In the genomic region with DNA sequence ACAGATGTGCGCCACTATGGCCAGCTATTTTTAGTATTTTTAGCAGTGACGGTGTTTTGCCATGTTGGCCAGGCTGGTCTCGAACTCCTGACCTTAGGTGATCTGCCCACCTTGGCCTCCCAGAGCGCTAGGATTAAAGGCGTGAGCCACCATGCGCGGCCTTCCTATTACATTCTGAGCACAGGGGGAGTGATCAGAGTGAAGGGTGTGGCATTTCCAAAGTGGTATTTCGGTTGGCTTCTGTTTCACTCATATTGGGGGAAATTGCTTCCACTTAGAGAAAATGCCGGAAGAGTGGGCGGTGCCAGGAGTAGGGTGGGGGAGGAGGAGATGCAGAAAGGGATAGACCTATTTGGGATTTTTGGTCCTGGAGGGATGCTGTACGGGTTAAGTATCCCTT, we compare ENCODE assay signal across 16 cellular contexts. TPM values are rescaled to one million over a fixed set of nuclear protein-coding genes. Genes with fewer than 3 reads are reported as not detected.
DNase-seq lines count a peak whose midpoint lies in the region; ATAC-seq and TF ChIP-seq lines count a peak whose summit lies in the region.
"Had no signal": no experiment of that assay in that cellular context is flagged by ENCODE, and none has a peak within 500 bp of the region (broad histone marks: within the 10 kb centered on the region; RNA-seq: fewer than 3 reads in every experiment).

No MANE protein-coding gene starts in this region.

- H3K4me2 ChIP-seq in MM.1S (ENCODE audit: low read depth, low read length): no peak overlapping the region

- DNase-seq in activated CD4-positive, alpha-beta T cell treated with anti-CD3 and anti-CD28 coated beads, Interleukin-2, amount 10 ng/mL, durations not matched to agents 7 days and 5 days: no peak
- DNase-seq in activated CD4-positive, alpha-beta T cell treated with anti-CD3 and anti-CD28 coated beads, Interleukin-2, amount 50 U/mL, for 4 hours: no peak
- DNase-seq in NOMO-1 (lab: John Stamatoyannopoulos, UW; ENCODE audit: unreplicated experiment in 2 of 2) (peak; percentile 43 to 71), left ventricle myocardium inferior (no peak), MM.1S (no peak), HT-29 (ENCODE audit: low spot score) (no peak)
- DNase-seq in activated naive CD8-positive, alpha-beta T cell treated with anti-CD3 and anti-CD28 coated beads for 36 hours: peak; percentile 29
- DNase-seq: ACHN, IMR-90, NCI-H1048, NCI-H2171 treated with DMSO at 0.1 percent for 48 hours, pancreas, Right ventricle myocardium superior, T-helper 9 cell had no signal

- H3K9me2 ChIP-seq in MM.1S (replicated peaks; ENCODE audit: insufficient read depth, low read length): no peaks in the 10 kb centered on the region

- H3K4me1 ChIP-seq in left ventricle myocardium inferior: peaks cover 19% of the 10 kb centered on the region
- no peaks in the 10 kb centered on the region for H3K4me1 ChIP-seq in MM.1S (ENCODE audit: low read length)

- POLR2A ChIA-PET in activated CD4-positive, alpha-beta T cell treated with anti-CD3 and anti-CD28 coated beads, Interleukin-2, amount 10 ng/mL, durations not matched to agents 7 days and 5 days (lab: Charles Lee): interaction anchor here (0.6 kb wide), 1 partner anchor 9 kb away, joined by 3 read pairs; no protein-coding TSS in a partner anchor

- H3K36me3 ChIP-seq in left ventricle myocardium inferior (no peaks in the 10 kb centered on the region), MM.1S (replicated peaks; ENCODE audit: insufficient read depth, low read length) (no peaks in the 10 kb centered on the region)
- H3K36me3 ChIP-seq: cardiac muscle cell, pancreas had no signal

- H3K79me2 ChIP-seq in MM.1S (ENCODE audit: low read length): no peaks in the 10 kb centered on the region

- peak overlapping the region; percentile 95 for H3K4me3 Mint-ChIP-seq in activated CD4-positive, alpha-beta T cell treated with anti-CD3 and anti-CD28 coated beads, Interleukin-2, amount 10 ng/mL, durations not matched to agents 7 days and 5 days
- peak overlapping the region; percentile 87 for H3K4me3 Mint-ChIP-seq in activated naive CD8-positive, alpha-beta T cell treated with anti-CD3 and anti-CD28 coated beads for 36 hours
- H3K4me3 Mint-ChIP-seq in stimulated activated memory B cell treated with anti-CD40 and anti-IgM and Interleukin-4, amounts not matched to agents 10 μg/mL and 1 μg/mL and 100 μg/mL, for 72 hours: peak overlapping the region; percentile 95

- H2AFZ ChIP-seq in MM.1S (ENCODE audit: low read length): no peak overlapping the region

- peak overlapping the region; percentile 78 for H3K27ac Mint-ChIP-seq in activated CD4-positive, alpha-beta T cell treated with anti-CD3 and anti-CD28 coated beads, Interleukin-2, amount 10 ng/mL, durations not matched to agents 7 days and 5 days
- peak overlapping the region; percentile 99 for H3K27ac Mint-ChIP-seq in activated naive CD8-positive, alpha-beta T cell treated with anti-CD3 and anti-CD28 coated beads for 36 hours
- H3K27ac Mint-ChIP-seq in stimulated activated memory B cell treated with anti-CD40 and anti-IgM and Interleukin-4, amounts not matched to agents 10 μg/mL and 1 μg/mL and 100 μg/mL, for 72 hours: peak overlapping the region; percentile 90

- no peak overlapping the region for H3K9ac ChIP-seq in MM.1S (ENCODE audit: low read length)

- no peak overlapping the region for H3K4me3 ChIP-seq in left ventricle myocardium inferior
- no peak overlapping the region for H3K4me3 ChIP-seq in MM.1S (ENCODE audit: low read length)
- H3K4me3 ChIP-seq: cardiac muscle cell, pancreas had no signal

- H3K4me1 Mint-ChIP-seq in activated CD4-positive, alpha-beta T cell treated with anti-CD3 and anti-CD28 coated beads, Interleukin-2, amount 10 ng/mL, durations not matched to agents 7 days and 5 days: peaks cover 74% of the 10 kb centered on the region
- H3K4me1 Mint-ChIP-seq in activated naive CD8-positive, alpha-beta T cell treated with anti-CD3 and anti-CD28 coated beads for 36 hours: peaks cover 74% of the 10 kb centered on the region
- peaks cover 84% of the 10 kb centered on the region for H3K4me1 Mint-ChIP-seq in stimulated activated memory B cell treated with anti-CD40 and anti-IgM and Interleukin-4, amounts not matched to agents 10 μg/mL and 1 μg/mL and 100 μg/mL, for 72 hours

- ATAC-seq in stimulated activated memory B cell treated with anti-CD40 and anti-IgM and Interleukin-4, amounts not matched to agents 10 μg/mL and 1 μg/mL and 100 μg/mL, for 72 hours: no peak
- ATAC-seq: pancreas had no signal

- H3K9me3 ChIP-seq in left ventricle myocardium inferior (replicated peaks) (no peaks in the 10 kb centered on the region), MM.1S (replicated peaks; ENCODE audit: insufficient read depth, low read length) (no peaks in the 10 kb centered on the region)
- H3K9me3 ChIP-seq: pancreas had no signal

- intact Hi-C loops in left ventricle myocardium inferior (cut with micrococcal nuclease): no loop called here

- no peak for TF ChIP-seq CTCF in left ventricle myocardium inferior (IDR thresholded peaks at IDR 0.05; ENCODE audit: borderline replicate concordance)
- TF ChIP-seq CTCF in MM.1S (IDR thresholded peaks at IDR 0.05; ENCODE audit: low read length): no peak

- CTCF ChIA-PET in activated CD4-positive, alpha-beta T cell treated with anti-CD3 and anti-CD28 coated beads, Interleukin-2, amount 10 ng/mL, durations not matched to agents 7 days and 5 days (lab: Charles Lee): interaction anchor here (1.1 to 11.4 kb wide), 5 partner anchors 11 to 35 kb away, joined by 3 to 81 read pairs (median 4); no protein-coding TSS in a partner anchor

- H3K27me3 Mint-ChIP-seq in activated CD4-positive, alpha-beta T cell treated with anti-CD3 and anti-CD28 coated beads, Interleukin-2, amount 10 ng/mL, durations not matched to agents 7 days and 5 days: no peaks in the 10 kb centered on the region
- H3K27me3 Mint-ChIP-seq in activated naive CD8-positive, alpha-beta T cell treated with anti-CD3 and anti-CD28 coated beads for 36 hours: no peaks in the 10 kb centered on the region
- H3K27me3 Mint-ChIP-seq in stimulated activated memory B cell treated with anti-CD40 and anti-IgM and Interleukin-4, amounts not matched to agents 10 μg/mL and 1 μg/mL and 100 μg/mL, for 72 hours: no peaks in the 10 kb centered on the region

- H3K27ac ChIP-seq in left ventricle myocardium inferior (replicated peaks): no peak overlapping the region
- no peak overlapping the region for H3K27ac ChIP-seq in MM.1S (ENCODE audit: low read length)
- H3K27ac ChIP-seq: cardiac muscle cell, pancreas had no signal

- H3K27me3 ChIP-seq in left ventricle myocardium inferior (ENCODE audit: low read depth) (peaks cover 62% of the 10 kb centered on the region), MM.1S (replicated peaks; ENCODE audit: insufficient read depth, low read length) (peaks cover 91% of the 10 kb centered on the region)

- no peaks in the 10 kb centered on the region for H3K9me3 Mint-ChIP-seq in activated CD4-positive, alpha-beta T cell treated with anti-CD3 and anti-CD28 coated beads, Interleukin-2, amount 10 ng/mL, durations not matched to agents 7 days and 5 days
- H3K9me3 Mint-ChIP-seq in activated naive CD8-positive, alpha-beta T cell treated with anti-CD3 and anti-CD28 coated beads for 36 hours: no peaks in the 10 kb centered on the region
- H3K9me3 Mint-ChIP-seq in stimulated activated memory B cell treated with anti-CD40 and anti-IgM and Interleukin-4, amounts not matched to agents 10 μg/mL and 1 μg/mL and 100 μg/mL, for 72 hours: no peaks in the 10 kb centered on the region

- no peaks in the 10 kb centered on the region for H4K20me1 ChIP-seq in MM.1S (ENCODE audit: insufficient read depth, low read length)

- peaks cover 61% of the 10 kb centered on the region for H3K36me3 Mint-ChIP-seq in activated CD4-positive, alpha-beta T cell treated with anti-CD3 and anti-CD28 coated beads, Interleukin-2, amount 10 ng/mL, durations not matched to agents 7 days and 5 days (ENCODE audit: low read depth)
- H3K36me3 Mint-ChIP-seq in activated naive CD8-positive, alpha-beta T cell treated with anti-CD3 and anti-CD28 coated beads for 36 hours: peaks cover 51% of the 10 kb centered on the region
- H3K36me3 Mint-ChIP-seq in stimulated activated memory B cell treated with anti-CD40 and anti-IgM and Interleukin-4, amounts not matched to agents 10 μg/mL and 1 μg/mL and 100 μg/mL, for 72 hours: peaks cover 37% of the 10 kb centered on the region

- no peaks in the 10 kb centered on the region for H3F3A ChIP-seq in MM.1S (ENCODE audit: insufficient read depth, low read length)

RNA-seq across cellular contexts. Expression of a gene that starts 4.3 kb away (rescaled TPM):
- 100 to 1,000 TPM; 222 to 242 TPM for total RNA-seq in activated CD4-positive, alpha-beta T cell treated with anti-CD3 and anti-CD28 coated beads, Interleukin-2, amount 10 ng/mL, durations not matched to agents 7 days and 5 days
- total RNA-seq in activated naive CD8-positive, alpha-beta T cell treated with anti-CD3 and anti-CD28 coated beads for 36 hours: 100 to 1,000 TPM; 131 to 134 TPM
- total RNA-seq in left ventricle myocardium inferior: 2.6 TPM
- total RNA-seq in HT-29 (2014; rRNA removed; shearing (Covaris generic)): 0.03 and 0.05 TPM in 2 replicates

Comparison
In these comparisons a context has a peak if more than half of its experiments do, and no peak if none do; other contexts are left out.
1. DNase-seq: peak in NOMO-1 (2 of 2) and activated naive CD8-positive, alpha-beta T cell treated with anti-CD3 and anti-CD28 coated beads for 36 hours (single experiment); none in activated CD4-positive, alpha-beta T cell treated with anti-CD3 and anti-CD28 coated beads, Interleukin-2, amount 10 ng/mL, durations not matched to agents 7 days and 5 days (single experiment), activated CD4-positive, alpha-beta T cell treated with anti-CD3 and anti-CD28 coated beads, Interleukin-2, amount 50 U/mL, for 4 hours (0 of 2), left ventricle myocardium inferior (single experiment), MM.1S (single experiment) and HT-29 (single experiment).
2. RNA of a gene that starts 4.3 kb away (total RNA-seq): 222 to 242 TPM in activated CD4-positive, alpha-beta T cell treated with anti-CD3 and anti-CD28 coated beads, Interleukin-2, amount 10 ng/mL, durations not matched to agents 7 days and 5 days and 131 to 134 TPM in activated naive CD8-positive, alpha-beta T cell treated with anti-CD3 and anti-CD28 coated beads for 36 hours; 2.6 TPM in left ventricle myocardium inferior (single experiment) and 0.03 to 0.05 TPM in HT-29; every median in the first group is over 10 times any median in the second.
3. Peak in every context shown above with its lines, with median percentiles within 50 percentile points of each other: H3K27ac Mint-ChIP-seq and H3K4me3 Mint-ChIP-seq.